1 cellular context compared by ENCODE assay signal in the genomic region with DNA sequence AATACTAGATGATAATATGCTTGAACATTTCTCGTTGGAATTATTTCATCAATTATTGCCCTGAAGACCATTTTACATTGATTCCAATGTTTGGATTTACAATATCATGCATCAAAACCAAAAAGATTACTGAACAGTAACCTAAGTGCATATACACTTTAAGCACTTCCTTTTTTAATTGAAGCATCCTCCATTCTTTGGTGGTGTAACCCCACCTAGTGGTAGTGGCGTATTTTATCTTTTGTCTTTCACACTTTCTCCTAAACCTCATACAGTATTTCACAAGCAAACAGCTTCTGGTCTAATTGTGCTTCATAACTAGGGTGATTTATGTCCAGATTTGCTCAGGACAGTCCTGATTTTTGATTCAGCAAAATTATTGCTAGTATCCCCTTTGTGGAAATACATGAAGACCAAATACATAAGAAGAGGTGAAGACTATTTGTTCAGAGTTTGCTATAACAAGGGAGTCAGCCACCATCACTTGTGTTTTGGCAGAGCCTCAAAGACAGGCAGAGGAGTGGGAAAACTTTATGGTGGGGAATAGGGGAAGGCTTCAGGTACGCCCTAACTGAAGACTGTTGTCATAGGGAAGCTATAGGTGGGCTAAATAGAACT.
TF ChIP-seq lines count a peak whose summit lies in the region.

No MANE protein-coding gene starts in this region.

TF ChIP-seq in HEK293, 187 proteins besides CTCF, POLR2A, EP300 and RAD21 (continued from another document):
- TF ChIP-seq ZNF202 (tag by site-specific recombination; IDR thresholded peaks at IDR 0.05; ENCODE audit: borderline replicate concordance) (no peak), MEIS1 (CRISPR knock-in tag; IDR thresholded peaks at IDR 0.05; ENCODE audit: borderline replicate concordance) (no peak), PRDM1 (tag by site-specific recombination; IDR thresholded peaks at IDR 0.05) (peak; percentile 59; the same call in 1 of the 2 replicates), ZSCAN30 (tag by site-specific recombination; IDR thresholded peaks at IDR 0.05) (peak; percentile 79; the same call in 1 of the 2 replicates), ZBTB17 (tag by site-specific recombination; IDR thresholded peaks at IDR 0.05) (peak; percentile 70), ZNF629 (tag by site-specific recombination; IDR thresholded peaks at IDR 0.05) (peak; percentile 50), KLF16 (tag by site-specific recombination; IDR thresholded peaks at IDR 0.05) (no peak), ZNF558 (tag by site-specific recombination; IDR thresholded peaks at IDR 0.05) (0 out of 2 replicates have a peak, but pooled peaks have one; percentile 9), ZNF2 (tag by site-specific recombination; IDR thresholded peaks at IDR 0.05) (peak; percentile 90), SP7 (tag by site-specific recombination; IDR thresholded peaks at IDR 0.05) (peak; percentile 66; the same call in 1 of the 2 replicates), ZNF664 (tag by site-specific recombination; IDR thresholded peaks at IDR 0.05) (0 out of 2 replicates have a peak, but pooled peaks have one; percentile 6), ZBTB7A (tag by site-specific recombination; IDR thresholded peaks at IDR 0.05; ENCODE audit: low read depth) (no peak), BCL11B (tag by site-specific recombination; IDR thresholded peaks at IDR 0.05; ENCODE audit: low read depth) (no peak), YY1 (tag by site-specific recombination; IDR thresholded peaks at IDR 0.05) (no peak), ZNF157 (tag by site-specific recombination; IDR thresholded peaks at IDR 0.05) (no peak), ZNF133 (tag by site-specific recombination; IDR thresholded peaks at IDR 0.05) (no peak), ZNF521 (tag by site-specific recombination; IDR thresholded peaks at IDR 0.05) (no peak), ZNF335 (tag by site-specific recombination; conservative IDR thresholded peaks at IDR 0.05) (peak; percentile 17; the same call in 1 of the 2 replicates), ZNF169 (tag by site-specific recombination; IDR thresholded peaks at IDR 0.05) (0 out of 2 replicates have a peak, but pooled peaks have one; percentile 28), ZNF777 (tag by site-specific recombination; IDR thresholded peaks at IDR 0.05; ENCODE audit: borderline replicate concordance) (no peak), ZNF366 (tag by site-specific recombination; conservative IDR thresholded peaks at IDR 0.05) (peak; percentile 68), ZNF10 (tag by site-specific recombination; IDR thresholded peaks at IDR 0.05) (0 out of 2 replicates have a peak, but pooled peaks have one; percentile 6), ZNF423 (tag by site-specific recombination; IDR thresholded peaks at IDR 0.05) (no peak), ZIC2 (tag by site-specific recombination; IDR thresholded peaks at IDR 0.05) (no peak), ZEB2 (tag by site-specific recombination; IDR thresholded peaks at IDR 0.05) (peak; percentile 50; the same call in 1 of the 2 replicates), ZNF660 (tag by site-specific recombination; IDR thresholded peaks at IDR 0.05) (peak; percentile 82; the same call in 1 of the 2 replicates), ZNF654 (tag by site-specific recombination; IDR thresholded peaks at IDR 0.05; ENCODE audit: low read depth) (peak; percentile 99), ZNF184 (tag by site-specific recombination; IDR thresholded peaks at IDR 0.05) (0 out of 2 replicates have a peak, but pooled peaks have one; percentile 40), OVOL3 (tag by site-specific recombination; IDR thresholded peaks at IDR 0.05) (no peak), KLF8 (tag by site-specific recombination; IDR thresholded peaks at IDR 0.05) (no peak)
- TF ChIP-seq, protein P1, sequence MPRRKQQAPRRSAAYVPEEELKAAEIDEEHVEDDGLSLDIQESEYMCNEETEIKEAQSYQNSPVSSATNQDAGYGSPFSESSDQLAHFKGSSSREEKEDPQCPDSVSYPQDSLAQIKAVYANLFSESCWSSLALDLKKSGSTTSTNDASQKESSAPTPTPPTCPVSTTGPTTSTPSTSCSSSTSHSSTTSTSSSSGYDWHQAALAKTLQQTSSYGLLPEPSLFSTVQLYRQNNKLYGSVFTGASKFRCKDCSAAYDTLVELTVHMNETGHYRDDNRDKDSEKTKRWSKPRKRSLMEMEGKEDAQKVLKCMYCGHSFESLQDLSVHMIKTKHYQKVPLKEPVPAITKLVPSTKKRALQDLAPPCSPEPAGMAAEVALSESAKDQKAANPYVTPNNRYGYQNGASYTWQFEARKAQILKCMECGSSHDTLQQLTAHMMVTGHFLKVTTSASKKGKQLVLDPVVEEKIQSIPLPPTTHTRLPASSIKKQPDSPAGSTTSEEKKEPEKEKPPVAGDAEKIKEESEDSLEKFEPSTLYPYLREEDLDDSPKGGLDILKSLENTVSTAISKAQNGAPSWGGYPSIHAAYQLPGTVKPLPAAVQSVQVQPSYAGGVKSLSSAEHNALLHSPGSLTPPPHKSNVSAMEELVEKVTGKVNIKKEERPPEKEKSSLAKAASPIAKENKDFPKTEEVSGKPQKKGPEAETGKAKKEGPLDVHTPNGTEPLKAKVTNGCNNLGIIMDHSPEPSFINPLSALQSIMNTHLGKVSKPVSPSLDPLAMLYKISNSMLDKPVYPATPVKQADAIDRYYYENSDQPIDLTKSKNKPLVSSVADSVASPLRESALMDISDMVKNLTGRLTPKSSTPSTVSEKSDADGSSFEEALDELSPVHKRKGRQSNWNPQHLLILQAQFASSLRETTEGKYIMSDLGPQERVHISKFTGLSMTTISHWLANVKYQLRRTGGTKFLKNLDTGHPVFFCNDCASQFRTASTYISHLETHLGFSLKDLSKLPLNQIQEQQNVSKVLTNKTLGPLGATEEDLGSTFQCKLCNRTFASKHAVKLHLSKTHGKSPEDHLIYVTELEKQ (tag by site-specific recombination; IDR thresholded peaks at IDR 0.05; ENCODE audit: borderline replicate concordance) = no peak
- TF ChIP-seq, protein P2, sequence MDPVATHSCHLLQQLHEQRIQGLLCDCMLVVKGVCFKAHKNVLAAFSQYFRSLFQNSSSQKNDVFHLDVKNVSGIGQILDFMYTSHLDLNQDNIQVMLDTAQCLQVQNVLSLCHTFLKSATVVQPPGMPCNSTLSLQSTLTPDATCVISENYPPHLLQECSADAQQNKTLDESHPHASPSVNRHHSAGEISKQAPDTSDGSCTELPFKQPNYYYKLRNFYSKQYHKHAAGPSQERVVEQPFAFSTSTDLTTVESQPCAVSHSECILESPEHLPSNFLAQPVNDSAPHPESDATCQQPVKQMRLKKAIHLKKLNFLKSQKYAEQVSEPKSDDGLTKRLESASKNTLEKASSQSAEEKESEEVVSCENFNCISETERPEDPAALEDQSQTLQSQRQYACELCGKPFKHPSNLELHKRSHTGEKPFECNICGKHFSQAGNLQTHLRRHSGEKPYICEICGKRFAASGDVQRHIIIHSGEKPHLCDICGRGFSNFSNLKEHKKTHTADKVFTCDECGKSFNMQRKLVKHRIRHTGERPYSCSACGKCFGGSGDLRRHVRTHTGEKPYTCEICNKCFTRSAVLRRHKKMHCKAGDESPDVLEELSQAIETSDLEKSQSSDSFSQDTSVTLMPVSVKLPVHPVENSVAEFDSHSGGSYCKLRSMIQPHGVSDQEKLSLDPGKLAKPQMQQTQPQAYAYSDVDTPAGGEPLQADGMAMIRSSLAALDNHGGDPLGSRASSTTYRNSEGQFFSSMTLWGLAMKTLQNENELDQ (tag by site-specific recombination; IDR thresholded peaks at IDR 0.05; ENCODE audit: low read depth) = no peak
- TF ChIP-seq, protein P3, sequence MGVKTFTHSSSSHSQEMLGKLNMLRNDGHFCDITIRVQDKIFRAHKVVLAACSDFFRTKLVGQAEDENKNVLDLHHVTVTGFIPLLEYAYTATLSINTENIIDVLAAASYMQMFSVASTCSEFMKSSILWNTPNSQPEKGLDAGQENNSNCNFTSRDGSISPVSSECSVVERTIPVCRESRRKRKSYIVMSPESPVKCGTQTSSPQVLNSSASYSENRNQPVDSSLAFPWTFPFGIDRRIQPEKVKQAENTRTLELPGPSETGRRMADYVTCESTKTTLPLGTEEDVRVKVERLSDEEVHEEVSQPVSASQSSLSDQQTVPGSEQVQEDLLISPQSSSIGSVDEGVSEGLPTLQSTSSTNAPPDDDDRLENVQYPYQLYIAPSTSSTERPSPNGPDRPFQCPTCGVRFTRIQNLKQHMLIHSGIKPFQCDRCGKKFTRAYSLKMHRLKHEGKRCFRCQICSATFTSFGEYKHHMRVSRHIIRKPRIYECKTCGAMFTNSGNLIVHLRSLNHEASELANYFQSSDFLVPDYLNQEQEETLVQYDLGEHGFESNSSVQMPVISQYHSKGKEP (tag by site-specific recombination; IDR thresholded peaks at IDR 0.05) = peak; percentile 60; the same call in 1 of the 2 replicates
- TF ChIP-seq, protein P4, sequence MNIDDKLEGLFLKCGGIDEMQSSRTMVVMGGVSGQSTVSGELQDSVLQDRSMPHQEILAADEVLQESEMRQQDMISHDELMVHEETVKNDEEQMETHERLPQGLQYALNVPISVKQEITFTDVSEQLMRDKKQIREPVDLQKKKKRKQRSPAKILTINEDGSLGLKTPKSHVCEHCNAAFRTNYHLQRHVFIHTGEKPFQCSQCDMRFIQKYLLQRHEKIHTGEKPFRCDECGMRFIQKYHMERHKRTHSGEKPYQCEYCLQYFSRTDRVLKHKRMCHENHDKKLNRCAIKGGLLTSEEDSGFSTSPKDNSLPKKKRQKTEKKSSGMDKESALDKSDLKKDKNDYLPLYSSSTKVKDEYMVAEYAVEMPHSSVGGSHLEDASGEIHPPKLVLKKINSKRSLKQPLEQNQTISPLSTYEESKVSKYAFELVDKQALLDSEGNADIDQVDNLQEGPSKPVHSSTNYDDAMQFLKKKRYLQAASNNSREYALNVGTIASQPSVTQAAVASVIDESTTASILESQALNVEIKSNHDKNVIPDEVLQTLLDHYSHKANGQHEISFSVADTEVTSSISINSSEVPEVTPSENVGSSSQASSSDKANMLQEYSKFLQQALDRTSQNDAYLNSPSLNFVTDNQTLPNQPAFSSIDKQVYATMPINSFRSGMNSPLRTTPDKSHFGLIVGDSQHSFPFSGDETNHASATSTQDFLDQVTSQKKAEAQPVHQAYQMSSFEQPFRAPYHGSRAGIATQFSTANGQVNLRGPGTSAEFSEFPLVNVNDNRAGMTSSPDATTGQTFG (tag by site-specific recombination; IDR thresholded peaks at IDR 0.05; ENCODE audit: borderline replicate concordance) = no peak
- TF ChIP-seq, protein P5, sequence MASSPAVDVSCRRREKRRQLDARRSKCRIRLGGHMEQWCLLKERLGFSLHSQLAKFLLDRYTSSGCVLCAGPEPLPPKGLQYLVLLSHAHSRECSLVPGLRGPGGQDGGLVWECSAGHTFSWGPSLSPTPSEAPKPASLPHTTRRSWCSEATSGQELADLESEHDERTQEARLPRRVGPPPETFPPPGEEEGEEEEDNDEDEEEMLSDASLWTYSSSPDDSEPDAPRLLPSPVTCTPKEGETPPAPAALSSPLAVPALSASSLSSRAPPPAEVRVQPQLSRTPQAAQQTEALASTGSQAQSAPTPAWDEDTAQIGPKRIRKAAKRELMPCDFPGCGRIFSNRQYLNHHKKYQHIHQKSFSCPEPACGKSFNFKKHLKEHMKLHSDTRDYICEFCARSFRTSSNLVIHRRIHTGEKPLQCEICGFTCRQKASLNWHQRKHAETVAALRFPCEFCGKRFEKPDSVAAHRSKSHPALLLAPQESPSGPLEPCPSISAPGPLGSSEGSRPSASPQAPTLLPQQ (tag by site-specific recombination; IDR thresholded peaks at IDR 0.05) = peak; percentile 59; the same call in 1 of the 2 replicates
- TF ChIP-seq, protein P6, sequence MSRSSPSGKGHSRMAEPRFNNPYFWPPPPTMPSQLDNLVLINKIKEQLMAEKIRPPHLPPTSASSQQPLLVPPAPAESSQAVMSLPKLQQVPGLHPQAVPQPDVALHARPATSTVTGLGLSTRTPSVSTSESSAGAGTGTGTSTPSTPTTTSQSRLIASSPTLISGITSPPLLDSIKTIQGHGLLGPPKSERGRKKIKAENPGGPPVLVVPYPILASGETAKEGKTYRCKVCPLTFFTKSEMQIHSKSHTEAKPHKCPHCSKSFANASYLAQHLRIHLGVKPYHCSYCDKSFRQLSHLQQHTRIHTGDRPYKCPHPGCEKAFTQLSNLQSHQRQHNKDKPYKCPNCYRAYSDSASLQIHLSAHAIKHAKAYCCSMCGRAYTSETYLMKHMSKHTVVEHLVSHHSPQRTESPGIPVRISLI (tag by site-specific recombination; IDR thresholded peaks at IDR 0.05) = 0 out of 2 replicates have a peak, but pooled peaks have one; percentile 11
- TF ChIP-seq, protein P7, sequence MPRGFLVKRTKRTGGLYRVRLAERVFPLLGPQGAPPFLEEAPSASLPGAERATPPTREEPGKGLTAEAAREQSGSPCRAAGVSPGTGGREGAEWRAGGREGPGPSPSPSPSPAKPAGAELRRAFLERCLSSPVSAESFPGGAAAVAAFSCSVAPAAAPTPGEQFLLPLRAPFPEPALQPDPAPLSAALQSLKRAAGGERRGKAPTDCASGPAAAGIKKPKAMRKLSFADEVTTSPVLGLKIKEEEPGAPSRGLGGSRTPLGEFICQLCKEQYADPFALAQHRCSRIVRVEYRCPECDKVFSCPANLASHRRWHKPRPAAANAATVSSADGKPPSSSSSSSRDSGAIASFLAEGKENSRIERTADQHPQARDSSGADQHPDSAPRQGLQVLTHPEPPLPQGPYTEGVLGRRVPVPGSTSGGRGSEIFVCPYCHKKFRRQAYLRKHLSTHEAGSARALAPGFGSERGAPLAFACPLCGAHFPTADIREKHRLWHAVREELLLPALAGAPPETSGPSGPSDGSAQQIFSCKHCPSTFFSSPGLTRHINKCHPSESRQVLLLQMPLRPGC (tag by site-specific recombination; IDR thresholded peaks at IDR 0.05) = no peak
TF ChIP-seq in HEK293: peak in this region for 20.
